1 cellular context compared by ENCODE assay signal in the genomic region with DNA sequence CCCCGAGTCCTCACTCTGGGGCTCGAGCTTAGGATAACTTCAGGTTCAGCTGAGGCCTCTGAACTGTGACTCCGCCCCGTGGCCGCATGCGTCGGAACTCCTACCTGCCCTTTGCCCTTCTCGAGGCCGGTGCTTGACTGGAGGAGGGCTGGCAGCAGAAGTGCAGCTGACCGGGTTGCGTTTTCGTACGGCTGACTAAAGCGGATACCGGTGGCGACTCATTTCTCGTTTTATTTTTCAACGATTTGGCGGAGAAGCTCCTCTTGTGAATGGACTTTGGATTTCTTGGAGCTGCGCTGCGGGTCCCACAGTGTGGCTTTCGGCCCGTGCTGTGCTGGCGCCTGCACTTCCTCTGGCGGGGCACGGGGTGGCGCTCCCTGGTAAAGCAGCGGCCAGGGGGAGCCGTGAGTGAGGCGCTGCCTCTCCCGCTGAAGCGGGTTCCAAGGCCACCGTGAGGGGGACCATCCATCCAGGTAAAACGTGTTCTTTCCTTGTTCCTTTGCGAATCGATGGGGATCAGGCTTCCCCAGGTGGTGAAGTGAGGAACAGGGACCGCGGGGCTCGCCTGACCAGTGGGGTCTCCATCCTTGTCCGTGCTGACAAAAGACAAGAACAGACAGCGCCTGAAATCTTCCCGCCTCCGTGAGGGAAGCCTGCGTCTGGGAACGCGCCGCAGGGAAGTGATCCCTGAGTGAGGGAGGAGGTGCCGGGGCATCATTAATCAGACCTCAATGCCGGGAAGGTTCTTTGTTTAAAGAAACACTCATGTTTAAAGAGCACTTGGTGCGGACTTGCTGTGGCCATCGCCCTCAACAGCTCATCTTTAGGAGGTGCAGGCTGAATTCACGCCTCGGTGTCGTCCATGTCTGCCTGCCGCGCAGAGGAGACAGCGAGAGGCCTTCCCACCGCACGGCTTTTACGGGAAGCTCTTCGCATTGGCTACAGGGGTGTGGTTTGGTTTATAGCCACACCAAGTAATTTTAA.
A peak's percentile ranks its signal among the peaks of the same experiment; 100 is the strongest.
TF ChIP-seq lines count a peak whose summit lies in the region.

No MANE protein-coding gene starts in this region.

TF ChIP-seq in HepG2, 621 proteins besides CTCF, POLR2A, EP300 and RAD21 (continued from another document and continues in another):
- 0 out of 2 replicates have a peak, but pooled peaks have one; percentile 55 for TF ChIP-seq ZNF704 (CRISPR knock-in tag; IDR thresholded peaks at IDR 0.05; ENCODE audit: borderline replicate concordance)
- peak; percentile 73; the same call in 1 of the 2 replicates for TF ChIP-seq TP53 (CRISPR knock-in tag; conservative IDR thresholded peaks at IDR 0.05)
- TF ChIP-seq ZFP36L2 (CRISPR knock-in tag; IDR thresholded peaks at IDR 0.05) = no peak; the same call in 1 of the 2 replicates
- peak; percentile 71; the same call in 1 of the 2 replicates for TF ChIP-seq HOXD1 (CRISPR knock-in tag; IDR thresholded peaks at IDR 0.05)
- peak; percentile 80 for TF ChIP-seq CBFB (CRISPR knock-in tag; IDR thresholded peaks at IDR 0.05)
- TF ChIP-seq ZNF232 (CRISPR knock-in tag; IDR thresholded peaks at IDR 0.05; ENCODE audit: borderline replicate concordance) = no peak
- TF ChIP-seq IKZF4 (CRISPR knock-in tag; IDR thresholded peaks at IDR 0.05; ENCODE audit: borderline replicate concordance, low read depth, not compliant biosample characterization) = peak; percentile 79
- TF ChIP-seq MBNL3 (CRISPR knock-in tag; conservative IDR thresholded peaks at IDR 0.05) = no peak
- TF ChIP-seq ZFP90 (CRISPR knock-in tag; IDR thresholded peaks at IDR 0.05; ENCODE audit: borderline replicate concordance) = peak; percentile 81; the same call in 1 of the 2 replicates
- 0 out of 2 replicates have a peak, but pooled peaks have one; percentile 47 for TF ChIP-seq ZKSCAN8 (CRISPR knock-in tag; IDR thresholded peaks at IDR 0.05; ENCODE audit: borderline replicate concordance)
- TF ChIP-seq NRL (CRISPR knock-in tag; IDR thresholded peaks at IDR 0.05; ENCODE audit: borderline replicate concordance) = peak; percentile 94
- no peak for TF ChIP-seq TEF (CRISPR knock-in tag; IDR thresholded peaks at IDR 0.05)
- TF ChIP-seq DR1 (CRISPR knock-in tag; IDR thresholded peaks at IDR 0.05) = 0 out of 2 replicates have a peak, but pooled peaks have one; percentile 51
- TF ChIP-seq NFRKB (IDR thresholded peaks at IDR 0.05) = no peak
- peak; percentile 60 for TF ChIP-seq FOSL2 (CRISPR knock-in tag; IDR thresholded peaks at IDR 0.05)
- no peak; the same call in 1 of the 2 replicates for TF ChIP-seq ZFP1 (CRISPR knock-in tag; IDR thresholded peaks at IDR 0.05)
- no peak; the same call in 1 of the 2 replicates for TF ChIP-seq ZFP37 (CRISPR knock-in tag; IDR thresholded peaks at IDR 0.05; ENCODE audit: borderline replicate concordance)
- TF ChIP-seq WIZ (CRISPR knock-in tag; IDR thresholded peaks at IDR 0.05) = no peak; the same call in 1 of the 2 replicates
- no peak for TF ChIP-seq ZNF382 (CRISPR knock-in tag; IDR thresholded peaks at IDR 0.05; ENCODE audit: borderline replicate concordance)
- peak; percentile 31; the same call in 1 of the 2 replicates for TF ChIP-seq ZNF512 (CRISPR knock-in tag; IDR thresholded peaks at IDR 0.05)
- TF ChIP-seq ZNF883 (CRISPR knock-in tag; IDR thresholded peaks at IDR 0.05; ENCODE audit: not compliant biosample characterization) = peak; percentile 78
- peak; percentile 84; the same call in 1 of the 2 replicates for TF ChIP-seq PITX1 (CRISPR knock-in tag; IDR thresholded peaks at IDR 0.05)
- no peak; the same call in 1 of the 2 replicates for TF ChIP-seq ZNF468 (CRISPR knock-in tag; IDR thresholded peaks at IDR 0.05)
- peak; percentile 71 for TF ChIP-seq ZNF768 (CRISPR knock-in tag; IDR thresholded peaks at IDR 0.05)
- no peak for TF ChIP-seq ZNF672 (CRISPR knock-in tag; IDR thresholded peaks at IDR 0.05)
- peak; percentile 43; the same call in 1 of the 2 replicates for TF ChIP-seq HDAC2 (CRISPR knock-in tag; IDR thresholded peaks at IDR 0.05)
- TF ChIP-seq NFKBIZ (CRISPR knock-in tag; IDR thresholded peaks at IDR 0.05) = no peak
- TF ChIP-seq SETDB1 (CRISPR knock-in tag; IDR thresholded peaks at IDR 0.05; ENCODE audit: borderline replicate concordance) = no peak
- TF ChIP-seq ZFP41 (CRISPR knock-in tag; IDR thresholded peaks at IDR 0.05; ENCODE audit: borderline replicate concordance) = no peak
- TF ChIP-seq DNMT1 (CRISPR knock-in tag; IDR thresholded peaks at IDR 0.05) = 0 out of 2 replicates have a peak, but pooled peaks have one; percentile 47
- peak; percentile 72 for TF ChIP-seq BCL6 (CRISPR knock-in tag; IDR thresholded peaks at IDR 0.05)
- no peak for TF ChIP-seq ZSCAN29 (CRISPR knock-in tag; conservative IDR thresholded peaks at IDR 0.05)
- no peak for TF ChIP-seq ZSCAN20 (CRISPR knock-in tag; IDR thresholded peaks at IDR 0.05; ENCODE audit: borderline replicate concordance)
- no peak; the same call in 1 of the 2 replicates for TF ChIP-seq SPEN (CRISPR knock-in tag; IDR thresholded peaks at IDR 0.05; ENCODE audit: low read depth)
- TF ChIP-seq, protein P1, sequence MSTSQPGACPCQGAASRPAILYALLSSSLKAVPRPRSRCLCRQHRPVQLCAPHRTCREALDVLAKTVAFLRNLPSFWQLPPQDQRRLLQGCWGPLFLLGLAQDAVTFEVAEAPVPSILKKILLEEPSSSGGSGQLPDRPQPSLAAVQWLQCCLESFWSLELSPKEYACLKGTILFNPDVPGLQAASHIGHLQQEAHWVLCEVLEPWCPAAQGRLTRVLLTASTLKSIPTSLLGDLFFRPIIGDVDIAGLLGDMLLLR (CRISPR knock-in tag; IDR thresholded peaks at IDR 0.05) = peak; percentile 81
- no peak for TF ChIP-seq ZNF83 (CRISPR knock-in tag; IDR thresholded peaks at IDR 0.05; ENCODE audit: borderline replicate concordance)
- TF ChIP-seq MNT (IDR thresholded peaks at IDR 0.05) = no peak
- TF ChIP-seq HOXA3 (CRISPR knock-in tag; IDR thresholded peaks at IDR 0.05) = peak; percentile 41; the same call in 1 of the 2 replicates
- TF ChIP-seq ZIK1 (CRISPR knock-in tag; IDR thresholded peaks at IDR 0.05; ENCODE audit: borderline replicate concordance, low read depth) = no peak; the same call in 1 of the 2 replicates
- TF ChIP-seq KDM5A (IDR thresholded peaks at IDR 0.05; ENCODE audit: borderline replicate concordance, low read length) = peak; percentile 90
- peak; percentile 84 for TF ChIP-seq MYC (CRISPR knock-in tag; IDR thresholded peaks at IDR 0.05; ENCODE audit: borderline replicate concordance)
- TF ChIP-seq MAX (IDR thresholded peaks at IDR 0.05) = peak; percentile 91
- TF ChIP-seq, protein P2, sequence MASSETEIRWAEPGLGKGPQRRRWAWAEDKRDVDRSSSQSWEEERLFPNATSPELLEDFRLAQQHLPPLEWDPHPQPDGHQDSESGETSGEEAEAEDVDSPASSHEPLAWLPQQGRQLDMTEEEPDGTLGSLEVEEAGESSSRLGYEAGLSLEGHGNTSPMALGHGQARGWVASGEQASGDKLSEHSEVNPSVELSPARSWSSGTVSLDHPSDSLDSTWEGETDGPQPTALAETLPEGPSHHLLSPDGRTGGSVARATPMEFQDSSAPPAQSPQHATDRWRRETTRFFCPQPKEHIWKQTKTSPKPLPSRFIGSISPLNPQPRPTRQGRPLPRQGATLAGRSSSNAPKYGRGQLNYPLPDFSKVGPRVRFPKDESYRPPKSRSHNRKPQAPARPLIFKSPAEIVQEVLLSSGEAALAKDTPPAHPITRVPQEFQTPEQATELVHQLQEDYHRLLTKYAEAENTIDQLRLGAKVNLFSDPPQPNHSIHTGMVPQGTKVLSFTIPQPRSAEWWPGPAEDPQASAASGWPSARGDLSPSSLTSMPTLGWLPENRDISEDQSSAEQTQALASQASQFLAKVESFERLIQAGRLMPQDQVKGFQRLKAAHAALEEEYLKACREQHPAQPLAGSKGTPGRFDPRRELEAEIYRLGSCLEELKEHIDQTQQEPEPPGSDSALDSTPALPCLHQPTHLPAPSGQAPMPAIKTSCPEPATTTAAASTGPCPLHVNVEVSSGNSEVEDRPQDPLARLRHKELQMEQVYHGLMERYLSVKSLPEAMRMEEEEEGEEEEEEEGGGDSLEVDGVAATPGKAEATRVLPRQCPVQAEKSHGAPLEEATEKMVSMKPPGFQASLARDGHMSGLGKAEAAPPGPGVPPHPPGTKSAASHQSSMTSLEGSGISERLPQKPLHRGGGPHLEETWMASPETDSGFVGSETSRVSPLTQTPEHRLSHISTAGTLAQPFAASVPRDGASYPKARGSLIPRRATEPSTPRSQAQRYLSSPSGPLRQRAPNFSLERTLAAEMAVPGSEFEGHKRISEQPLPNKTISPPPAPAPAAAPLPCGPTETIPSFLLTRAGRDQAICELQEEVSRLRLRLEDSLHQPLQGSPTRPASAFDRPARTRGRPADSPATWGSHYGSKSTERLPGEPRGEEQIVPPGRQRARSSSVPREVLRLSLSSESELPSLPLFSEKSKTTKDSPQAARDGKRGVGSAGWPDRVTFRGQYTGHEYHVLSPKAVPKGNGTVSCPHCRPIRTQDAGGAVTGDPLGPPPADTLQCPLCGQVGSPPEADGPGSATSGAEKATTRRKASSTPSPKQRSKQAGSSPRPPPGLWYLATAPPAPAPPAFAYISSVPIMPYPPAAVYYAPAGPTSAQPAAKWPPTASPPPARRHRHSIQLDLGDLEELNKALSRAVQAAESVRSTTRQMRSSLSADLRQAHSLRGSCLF (CRISPR knock-in tag; IDR thresholded peaks at IDR 0.05; ENCODE audit: borderline replicate concordance) = no peak
- no peak; the same call in 1 of the 2 replicates for TF ChIP-seq FOXA3 (CRISPR knock-in tag; IDR thresholded peaks at IDR 0.05)
- TF ChIP-seq ZNF788 (CRISPR knock-in tag; IDR thresholded peaks at IDR 0.05; ENCODE audit: borderline replicate concordance) = peak; percentile 81; the same call in 1 of the 2 replicates
- peak; percentile 66 for TF ChIP-seq ZEB1 (IDR thresholded peaks at IDR 0.05; ENCODE audit: insufficient replicate concordance, low read depth)
- no peak; the same call in 1 of the 2 replicates for TF ChIP-seq ZNF484 (CRISPR knock-in tag; IDR thresholded peaks at IDR 0.05; ENCODE audit: borderline replicate concordance, low read depth)
- peak; percentile 24; the same call in 1 of the 2 replicates for TF ChIP-seq SMYD3 (CRISPR knock-in tag; IDR thresholded peaks at IDR 0.05)
- TF ChIP-seq, protein P3, sequence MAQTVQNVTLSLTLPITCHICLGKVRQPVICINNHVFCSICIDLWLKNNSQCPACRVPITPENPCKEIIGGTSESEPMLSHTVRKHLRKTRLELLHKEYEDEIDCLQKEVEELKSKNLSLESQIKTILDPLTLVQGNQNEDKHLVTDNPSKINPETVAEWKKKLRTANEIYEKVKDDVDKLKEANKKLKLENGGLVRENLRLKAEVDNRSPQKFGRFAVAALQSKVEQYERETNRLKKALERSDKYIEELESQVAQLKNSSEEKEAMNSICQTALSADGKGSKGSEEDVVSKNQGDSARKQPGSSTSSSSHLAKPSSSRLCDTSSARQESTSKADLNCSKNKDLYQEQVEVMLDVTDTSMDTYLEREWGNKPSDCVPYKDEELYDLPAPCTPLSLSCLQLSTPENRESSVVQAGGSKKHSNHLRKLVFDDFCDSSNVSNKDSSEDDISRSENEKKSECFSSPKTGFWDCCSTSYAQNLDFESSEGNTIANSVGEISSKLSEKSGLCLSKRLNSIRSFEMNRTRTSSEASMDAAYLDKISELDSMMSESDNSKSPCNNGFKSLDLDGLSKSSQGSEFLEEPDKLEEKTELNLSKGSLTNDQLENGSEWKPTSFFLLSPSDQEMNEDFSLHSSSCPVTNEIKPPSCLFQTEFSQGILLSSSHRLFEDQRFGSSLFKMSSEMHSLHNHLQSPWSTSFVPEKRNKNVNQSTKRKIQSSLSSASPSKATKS (CRISPR knock-in tag; IDR thresholded peaks at IDR 0.05) = no peak
- TF ChIP-seq MED13 (CRISPR knock-in tag; IDR thresholded peaks at IDR 0.05) = 0 out of 2 replicates have a peak, but pooled peaks have one; percentile 17
- TF ChIP-seq FIP1L1 (IDR thresholded peaks at IDR 0.05; ENCODE audit: borderline replicate concordance, insufficient read depth, low read depth, low read length) = 0 out of 2 replicates have a peak, but pooled peaks have one; percentile 19
- TF ChIP-seq ZNF225 (CRISPR knock-in tag; IDR thresholded peaks at IDR 0.05) = no peak
- peak; percentile 97 for TF ChIP-seq KDM2A (CRISPR knock-in tag; IDR thresholded peaks at IDR 0.05; ENCODE audit: borderline replicate concordance, low read depth)
